In genomic region chr3:86989611-86990010, GRCh38 we compare ENCODE assay signal across 13 cellular contexts. TPM values are rescaled to one million over a fixed set of nuclear protein-coding genes. Genes with fewer than 3 reads are reported as not detected.
DNase-seq lines count a peak whose midpoint lies in the region; ATAC-seq and TF ChIP-seq lines count a peak whose summit lies in the region.
"Had no signal": no experiment of that assay in that cellular context is flagged by ENCODE, and none has a peak within 500 bp of the region (broad histone marks: within the 10 kb centered on the region; RNA-seq: fewer than 3 reads in every experiment).

No MANE protein-coding gene starts in this region.

- no peak overlapping the region for H4K91ac ChIP-seq in neuronal stem cell (ENCODE audit: low read depth, low read length, poor library complexity)

- H2AK5ac ChIP-seq in neuronal stem cell (ENCODE audit: low read depth, low read length), result no peak overlapping the region

- H3K4me2 ChIP-seq in fibroblast of lung (ENCODE audit: extremely low read depth, insufficient read depth, low read length) (peak overlapping the region; percentile 79), neuronal stem cell (ENCODE audit: insufficient read depth, low read length, poor library complexity, severe bottlenecking) (no peak overlapping the region)

- no peak for TF ChIP-seq CTCF in fibroblast of lung (conservative IDR thresholded peaks at IDR 0.05 in 1 of 2, IDR thresholded peaks at IDR 0.05 in 1 of 2; ENCODE audit: low read depth in 1 of 2, low read length in 2 of 2)

- no peak overlapping the region for H3K4me3 Mint-ChIP-seq in stimulated activated naive CD8-positive, alpha-beta T cell treated with anti-CD3 and anti-CD28 coated beads, Interleukin-15, amount 100 ng/mL, for 72 hours
- H3K4me3 Mint-ChIP-seq: dendritic cell treated with granulocyte-macrophage colony-stimulating factor and Interleukin-4, amounts not matched to agents 40 ng/mL and 50 ng/mL, for 4 days; T-helper 1 cell treated with Interleukin-12 subunit alpha and Interleukin-12 subunit beta and Interleukin-4 antibody, amounts not matched to agents 30 μg/mL and 1 μg/mL, for 36 hours had no signal

- H3K4me3 ChIP-seq in right cardiac atrium (ENCODE audit: low read length) (peak overlapping the region; percentile 48), fibroblast of lung (replicated peaks in 1 of 4; ENCODE audit: control extremely low read depth in 1 of 4, insufficient read depth in 1 of 4, low read depth in 3 of 4, low read length in 4 of 4) (peak overlapping the region; percentile 67 to 97 (median 85)), neuronal stem cell (ENCODE audit: low read length in 2 of 2) (no peak overlapping the region)

- H3K18ac ChIP-seq in neuronal stem cell (ENCODE audit: low read length), result no peak overlapping the region

- no peaks in the 10 kb centered on the region for H3K9me3 Mint-ChIP-seq in stimulated activated naive CD8-positive, alpha-beta T cell treated with anti-CD3 and anti-CD28 coated beads, Interleukin-15, amount 100 ng/mL, for 72 hours
- H3K9me3 Mint-ChIP-seq: dendritic cell treated with granulocyte-macrophage colony-stimulating factor and Interleukin-4, amounts not matched to agents 40 ng/mL and 50 ng/mL, for 4 days; T-helper 1 cell treated with Interleukin-12 subunit alpha and Interleukin-12 subunit beta and Interleukin-4 antibody, amounts not matched to agents 30 μg/mL and 1 μg/mL, for 36 hours had no signal

- H3K36me3 ChIP-seq in fibroblast of lung (ENCODE audit: control insufficient read depth, insufficient read depth, low read length) (no peaks in the 10 kb centered on the region), neuronal stem cell (replicated peaks in 1 of 2; ENCODE audit: control insufficient read depth in 2 of 2, insufficient read depth in 2 of 2, low read length in 2 of 2) (no peaks in the 10 kb centered on the region)

- DNase-seq in right cardiac atrium (peak in 1 of 3 donors; percentile 36), cardiac septum (ENCODE audit: low spot score) (no peak), fibroblast of lung (ENCODE audit: low read depth in 2 of 2) (peak; percentile 49 to 61), neuronal stem cell (ENCODE audit: low spot score) (no peak), NCI-H146 treated with DMSO at 0.1 percent for 48 hours (lab: John Stamatoyannopoulos, UW; ENCODE audit: unreplicated experiment) (no peak)
- no peak for DNase-seq in stimulated activated CD4-positive, alpha-beta T cell treated with anti-CD3 and anti-CD28 coated beads, Interleukin-4, amount 100 ng/mL, for 1 hour
- DNase-seq in stimulated activated naive CD8-positive, alpha-beta T cell treated with anti-CD3 and anti-CD28 coated beads, Interleukin-15, amount 100 ng/mL, for 72 hours, result no peak
- DNase-seq: KBM-7; NCI-H510A treated with DMSO at 0.1 percent for 48 hours; stimulated activated CD4-positive, alpha-beta T cell treated with anti-CD3 and anti-CD28 coated beads, Interleukin-1b, Interleukin-23, amount 100 ng/mL, for 48 hours had no signal

- no peak overlapping the region for H3K14ac ChIP-seq in neuronal stem cell (ENCODE audit: low read length)

- H2BK12ac ChIP-seq in neuronal stem cell (ENCODE audit: low read length), result no peak overlapping the region

- no peak overlapping the region for H2AFZ ChIP-seq in fibroblast of lung (ENCODE audit: low read length)
- H2AFZ ChIP-seq in neuronal stem cell (ENCODE audit: low read length), result peak overlapping the region; percentile 99

- H2BK5ac ChIP-seq in neuronal stem cell (ENCODE audit: low read length), result no peak overlapping the region

- no peak overlapping the region for H3K23ac ChIP-seq in neuronal stem cell (ENCODE audit: low read depth, low read length, poor library complexity)

- H2BK15ac ChIP-seq in neuronal stem cell (ENCODE audit: low read length), result no peak overlapping the region

- H3K9ac ChIP-seq in fibroblast of lung (ENCODE audit: insufficient read depth, low read length), result peak overlapping the region; percentile 91
- no peak overlapping the region for H3K9ac ChIP-seq in neuronal stem cell (ENCODE audit: low read depth, low read length, poor library complexity)

- no peak for ATAC-seq in right cardiac atrium
- ATAC-seq in HG03280 (IDR thresholded peaks at IDR 0.05; ENCODE audit: unreplicated experiment), result no peak
- ATAC-seq in stimulated activated naive CD8-positive, alpha-beta T cell treated with anti-CD3 and anti-CD28 coated beads, Interleukin-15, amount 100 ng/mL, for 72 hours, result no peak

- H3K79me1 ChIP-seq in neuronal stem cell (ENCODE audit: low read depth, low read length), result no peaks in the 10 kb centered on the region

- peaks cover 7% of the 10 kb centered on the region for H3K4me1 Mint-ChIP-seq in stimulated activated naive CD8-positive, alpha-beta T cell treated with anti-CD3 and anti-CD28 coated beads, Interleukin-15, amount 100 ng/mL, for 72 hours

- H3K4ac ChIP-seq in neuronal stem cell (ENCODE audit: low read length), result no peak overlapping the region

- H3K79me2 ChIP-seq in fibroblast of lung (ENCODE audit: control insufficient read depth, insufficient read depth, low read length), result peaks cover 64% of the 10 kb centered on the region

- H3K27ac Mint-ChIP-seq in stimulated activated naive CD8-positive, alpha-beta T cell treated with anti-CD3 and anti-CD28 coated beads, Interleukin-15, amount 100 ng/mL, for 72 hours, result no peak overlapping the region
- H3K27ac Mint-ChIP-seq: dendritic cell treated with granulocyte-macrophage colony-stimulating factor and Interleukin-4, amounts not matched to agents 40 ng/mL and 50 ng/mL, for 4 days; T-helper 1 cell treated with Interleukin-12 subunit alpha and Interleukin-12 subunit beta and Interleukin-4 antibody, amounts not matched to agents 30 μg/mL and 1 μg/mL, for 36 hours had no signal

- H4K20me1 ChIP-seq in fibroblast of lung (ENCODE audit: control insufficient read depth, extremely low read depth, insufficient read depth, low read length), result no peaks in the 10 kb centered on the region

- no peak overlapping the region for H4K8ac ChIP-seq in neuronal stem cell (ENCODE audit: low read depth, low read length)

- peak overlapping the region; percentile 2 for H3K27ac ChIP-seq in right cardiac atrium (ENCODE audit: low read length)
- H3K27ac ChIP-seq in fibroblast of lung (ENCODE audit: insufficient read depth, low read length), result peak overlapping the region; percentile 87
- H3K27ac ChIP-seq in neuronal stem cell (replicated peaks; ENCODE audit: low read length), result no peak overlapping the region

- WGBS in right cardiac atrium, result 45% methylated on average over 7 of the region's 7 CpGs
- no CpG with 5 or more reads among the region's 7 CpGs for WGBS in neuronal stem cell (ENCODE audit: extremely low coverage in 2 of 2, insufficient read length in 2 of 2, insufficient replicate concordance in 1 of 2), 2 donors

- H2BK120ac ChIP-seq in neuronal stem cell (ENCODE audit: low read depth, low read length), result no peak overlapping the region

- H3K4me1 ChIP-seq in right cardiac atrium (ENCODE audit: control insufficient read depth, insufficient read depth, low read length) (no peaks in the 10 kb centered on the region), fibroblast of lung (ENCODE audit: control insufficient read depth, extremely low read depth, insufficient read depth, low read length) (peaks cover 12% of the 10 kb centered on the region), neuronal stem cell (ENCODE audit: control insufficient read depth in 2 of 2, insufficient read depth in 1 of 2, low read depth in 1 of 2, low read length in 2 of 2) (peaks cover 2 to 3% of the 10 kb centered on the region in 2 donors)

- H3K27me3 ChIP-seq in right cardiac atrium (ENCODE audit: control insufficient read depth, insufficient read depth), result no peaks in the 10 kb centered on the region
- no peaks in the 10 kb centered on the region for H3K27me3 ChIP-seq in fibroblast of lung (ENCODE audit: control insufficient read depth, insufficient read depth, low read length)
- peaks cover 0 to 23% (median 9%) of the 10 kb centered on the region in 3 experiments for H3K27me3 ChIP-seq in neuronal stem cell (ENCODE audit: control insufficient read depth in 3 of 3, insufficient read depth in 3 of 3, low read depth in 1 of 3, low read length in 3 of 3)

- H3K27me3 Mint-ChIP-seq in stimulated activated naive CD8-positive, alpha-beta T cell treated with anti-CD3 and anti-CD28 coated beads, Interleukin-15, amount 100 ng/mL, for 72 hours, result peaks cover 47% of the 10 kb centered on the region

- H3K9me3 ChIP-seq in right cardiac atrium (ENCODE audit: control insufficient read depth, low read length) (no peaks in the 10 kb centered on the region), fibroblast of lung (ENCODE audit: control insufficient read depth, insufficient read depth, low read depth, low read length) (no peaks in the 10 kb centered on the region), neuronal stem cell (replicated peaks in 1 of 2; ENCODE audit: control insufficient read depth in 2 of 2, insufficient read depth in 1 of 2, low read depth in 1 of 2, low read length in 2 of 2) (no peaks in the 10 kb centered on the region)

- intact Hi-C loops in right cardiac atrium (cut with DNase I) (no loop called here), cardiac septum (cut with DNase I) (loop anchor here (5.0 to 10.0 kb wide), 2 partner anchors 98 to 195 kb away; no protein-coding TSS in a partner anchor)

RNA-seq across cellular contexts. Expression of gene VGLL3, which starts 1.3 kb away (rescaled TPM):
- total RNA-seq in right cardiac atrium, result 10 to 100 TPM in 1 of 4 donors, 1 to 10 TPM in 3; 5.6 to 10.9 (median 8.4) TPM
- polyA plus RNA-seq in right cardiac atrium, result 2.2 TPM
- 5.2 TPM for total RNA-seq in cardiac septum
- 41.1 and 53.7 TPM in 2 replicates for total RNA-seq in fibroblast of lung
- polyA plus RNA-seq in fibroblast of lung, result 41.8 and 222 TPM in 2 replicates
- 20.8 and 139 TPM in 2 replicates for polyA plus RNA-seq in fibroblast of lung (2012)
- 434 and 1,829 TPM in 2 replicates for polyA minus RNA-seq in fibroblast of lung (ENCODE audit: low replicate concordance)
- 2.7 TPM for polyA plus RNA-seq in neuronal stem cell (2013, experiment 1 of 2)
- polyA plus RNA-seq in neuronal stem cell (2013, experiment 2 of 2), result 2.5 TPM

Comparison
In these comparisons a context has a peak if more than half of its experiments do, and no peak if none do; other contexts are left out.
1. DNase-seq: peak in fibroblast of lung (2 of 2); none in cardiac septum (single experiment), neuronal stem cell (single experiment), stimulated activated CD4-positive, alpha-beta T cell treated with anti-CD3 and anti-CD28 coated beads, Interleukin-4, amount 100 ng/mL, for 1 hour (single experiment), stimulated activated naive CD8-positive, alpha-beta T cell treated with anti-CD3 and anti-CD28 coated beads, Interleukin-15, amount 100 ng/mL, for 72 hours (0 of 2) and NCI-H146 treated with DMSO at 0.1 percent for 48 hours (single experiment).
2. H3K4me3 ChIP-seq: peak in right cardiac atrium (single experiment) and fibroblast of lung (4 of 4); none in neuronal stem cell (0 of 2).